Comparison of ENCODE assay signal across 2 cellular contexts in genomic region chr2:19676770-19677169, GRCh38.
A peak's percentile ranks its signal among the peaks of the same experiment; 100 is the strongest.
TF ChIP-seq lines count a peak whose summit lies in the region.

No MANE protein-coding gene starts in this region.

TF ChIP-seq in HepG2, 621 proteins besides CTCF, POLR2A, EP300 and RAD21:
- TF ChIP-seq YEATS2 (CRISPR knock-in tag; IDR thresholded peaks at IDR 0.05; ENCODE audit: borderline replicate concordance): no peak
- TF ChIP-seq ZNF574 (CRISPR knock-in tag; IDR thresholded peaks at IDR 0.05): no peak
- TF ChIP-seq KMT2A (CRISPR knock-in tag; IDR thresholded peaks at IDR 0.05): no peak
- no peak for TF ChIP-seq SETDB1 (CRISPR knock-in tag; IDR thresholded peaks at IDR 0.05; ENCODE audit: borderline replicate concordance)
- TF ChIP-seq FOXK2 (IDR thresholded peaks at IDR 0.05): no peak
- no peak for TF ChIP-seq SPEN (CRISPR knock-in tag; IDR thresholded peaks at IDR 0.05; ENCODE audit: low read depth)
- TF ChIP-seq KDM2A (CRISPR knock-in tag; IDR thresholded peaks at IDR 0.05; ENCODE audit: borderline replicate concordance, low read depth): no peak
- no peak for TF ChIP-seq RXRA (CRISPR knock-in tag; IDR thresholded peaks at IDR 0.05)
- peak; percentile 65 for TF ChIP-seq STAG1 (CRISPR knock-in tag; IDR thresholded peaks at IDR 0.05)
- TF ChIP-seq SMC3 (IDR thresholded peaks at IDR 0.05; ENCODE audit: low read length): 0 out of 2 replicates have a peak, but pooled peaks have one; percentile 9
- TF ChIP-seq ZNF367 (CRISPR knock-in tag; IDR thresholded peaks at IDR 0.05; ENCODE audit: borderline replicate concordance): no peak
TF ChIP-seq in HepG2: peak in this region for 2.

TF ChIP-seq in WTC11, 78 proteins besides CTCF, POLR2A, EP300 and RAD21:
- TF ChIP-seq GABPB1 (CRISPR knock-in tag; IDR thresholded peaks at IDR 0.05) (no peak), NR3C1 (CRISPR knock-in tag; conservative IDR thresholded peaks at IDR 0.05; ENCODE audit: low read depth) (no peak), IRF2 (CRISPR knock-in tag; IDR thresholded peaks at IDR 0.05; ENCODE audit: borderline replicate concordance, low read depth) (no peak), JUN (CRISPR knock-in tag; IDR thresholded peaks at IDR 0.05) (no peak), SMAD3 (CRISPR knock-in tag; IDR thresholded peaks at IDR 0.05; ENCODE audit: borderline replicate concordance) (no peak), ESRRA (CRISPR knock-in tag; IDR thresholded peaks at IDR 0.05; ENCODE audit: borderline replicate concordance) (no peak), PRRX2 (CRISPR knock-in tag; IDR thresholded peaks at IDR 0.05) (no peak), E2F4 (CRISPR knock-in tag; IDR thresholded peaks at IDR 0.05; ENCODE audit: borderline replicate concordance, low read depth) (no peak), RELA (CRISPR knock-in tag; IDR thresholded peaks at IDR 0.05; ENCODE audit: borderline replicate concordance) (no peak), MAX (CRISPR knock-in tag; IDR thresholded peaks at IDR 0.05) (no peak), E2F5 (CRISPR knock-in tag; IDR thresholded peaks at IDR 0.05) (no peak), CREM (CRISPR knock-in tag; IDR thresholded peaks at IDR 0.05) (no peak), FOXP4 (CRISPR knock-in tag; IDR thresholded peaks at IDR 0.05) (no peak), FOXJ3 (CRISPR knock-in tag; IDR thresholded peaks at IDR 0.05; ENCODE audit: borderline replicate concordance) (no peak), MYBL2 (CRISPR knock-in tag; IDR thresholded peaks at IDR 0.05) (no peak), ZNF263 (CRISPR knock-in tag; IDR thresholded peaks at IDR 0.05; ENCODE audit: low read depth) (no peak), ERG (CRISPR knock-in tag; IDR thresholded peaks at IDR 0.05) (no peak)
